31 cellular contexts compared by ENCODE assay signal in genomic region chr10:1267568-1267967, GRCh38.
"Had no signal": no experiment of that assay in that cellular context is flagged by ENCODE, and none has a peak within 500 bp of the region (broad histone marks: within the 10 kb centered on the region; RNA-seq: fewer than 3 reads in every experiment).

No MANE protein-coding gene starts in this region.

- DNase-seq: cerebellar nuclear complex; cortex of kidney; effector CD4-positive, alpha-beta T cell; foreskin keratinocyte; heart right ventricle; hippocampal formation; immature natural killer cell; islet precursor cell; kidney glomerular epithelial cell; left colon; left ventricle myocardium inferior; lower lobe of right lung; naive thymus-derived CD8-positive, alpha-beta T cell; nephron progenitor cell; occipital lobe; ovary; psoas muscle; right cardiac atrium; sigmoid colon; stimulated activated CD4-positive, alpha-beta T cell treated with anti-CD3 and anti-CD28 coated beads, Interleukin-15, amount 100 ng/mL, for 24 hours; stimulated activated CD4-positive, alpha-beta T cell treated with anti-CD3 and anti-CD28 coated beads, Interleukin-4, amount 100 ng/mL, for 1 hour; stimulated activated CD8-positive, alpha-beta memory T cell treated with anti-CD3 and anti-CD28 coated beads, Interleukin-4, amount 100 ng/mL, for 48 hours; stimulated activated naive CD4-positive, alpha-beta T cell; stimulated activated naive CD8-positive, alpha-beta T cell treated with anti-CD3 and anti-CD28 coated beads, Interleukin-15, amount 100 ng/mL, for 72 hours; thyroid gland; trophoblast cell had no signal

- H3K36me3 ChIP-seq: gastroesophageal sphincter, heart right ventricle, left ventricle myocardium inferior, lower lobe of right lung, ovary, sigmoid colon, thyroid gland, vagina had no signal

- H3K27me3 ChIP-seq: foreskin keratinocyte, ovary, sigmoid colon, thyroid gland, vagina had no signal

- H3K27ac Mint-ChIP-seq: immature natural killer cell; naive thymus-derived CD8-positive, alpha-beta T cell; nephron progenitor cell; stimulated activated naive CD8-positive, alpha-beta T cell treated with anti-CD3 and anti-CD28 coated beads, Interleukin-15, amount 100 ng/mL, for 72 hours had no signal

- H3K4me1 Mint-ChIP-seq: immature natural killer cell; stimulated activated naive CD8-positive, alpha-beta T cell treated with anti-CD3 and anti-CD28 coated beads, Interleukin-15, amount 100 ng/mL, for 72 hours had no signal

- H3K4me3 ChIP-seq: gastroesophageal sphincter, heart right ventricle, left ventricle myocardium inferior, lower lobe of right lung, ovary, psoas muscle, sigmoid colon, skin epidermis, thyroid gland, vagina had no signal

- H3K4me1 ChIP-seq: foreskin keratinocyte, gastroesophageal sphincter, heart right ventricle, left ventricle myocardium inferior, lower lobe of right lung, psoas muscle, sigmoid colon, thyroid gland, vagina had no signal

- H3K36me3 Mint-ChIP-seq: immature natural killer cell; naive thymus-derived CD8-positive, alpha-beta T cell had no signal

- H3K9me3 Mint-ChIP-seq: immature natural killer cell; stimulated activated naive CD8-positive, alpha-beta T cell treated with anti-CD3 and anti-CD28 coated beads, Interleukin-15, amount 100 ng/mL, for 72 hours had no signal

- ATAC-seq: esophagus mucosa; foreskin keratinocyte; gastroesophageal sphincter; heart right ventricle; left colon; lower lobe of right lung; naive thymus-derived CD8-positive, alpha-beta T cell; psoas muscle; right cardiac atrium; stimulated activated naive CD8-positive, alpha-beta T cell treated with anti-CD3 and anti-CD28 coated beads, Interleukin-15, amount 100 ng/mL, for 72 hours had no signal

- H3K4me3 Mint-ChIP-seq: immature natural killer cell; naive thymus-derived CD8-positive, alpha-beta T cell; nephron progenitor cell; stimulated activated naive CD8-positive, alpha-beta T cell treated with anti-CD3 and anti-CD28 coated beads, Interleukin-15, amount 100 ng/mL, for 72 hours had no signal

- H3K27ac ChIP-seq: epithelial cell of prostate, foreskin keratinocyte, gastroesophageal sphincter, heart right ventricle, left ventricle myocardium inferior, lower lobe of right lung, ovary, psoas muscle, sigmoid colon, skin epidermis, thyroid gland, vagina had no signal

- H3K9me3 ChIP-seq: gastroesophageal sphincter, heart right ventricle, left ventricle myocardium inferior, lower lobe of right lung, ovary, psoas muscle, sigmoid colon, thyroid gland, vagina had no signal
